Comparison of ENCODE assay signal across 31 cellular contexts in the genomic region with DNA sequence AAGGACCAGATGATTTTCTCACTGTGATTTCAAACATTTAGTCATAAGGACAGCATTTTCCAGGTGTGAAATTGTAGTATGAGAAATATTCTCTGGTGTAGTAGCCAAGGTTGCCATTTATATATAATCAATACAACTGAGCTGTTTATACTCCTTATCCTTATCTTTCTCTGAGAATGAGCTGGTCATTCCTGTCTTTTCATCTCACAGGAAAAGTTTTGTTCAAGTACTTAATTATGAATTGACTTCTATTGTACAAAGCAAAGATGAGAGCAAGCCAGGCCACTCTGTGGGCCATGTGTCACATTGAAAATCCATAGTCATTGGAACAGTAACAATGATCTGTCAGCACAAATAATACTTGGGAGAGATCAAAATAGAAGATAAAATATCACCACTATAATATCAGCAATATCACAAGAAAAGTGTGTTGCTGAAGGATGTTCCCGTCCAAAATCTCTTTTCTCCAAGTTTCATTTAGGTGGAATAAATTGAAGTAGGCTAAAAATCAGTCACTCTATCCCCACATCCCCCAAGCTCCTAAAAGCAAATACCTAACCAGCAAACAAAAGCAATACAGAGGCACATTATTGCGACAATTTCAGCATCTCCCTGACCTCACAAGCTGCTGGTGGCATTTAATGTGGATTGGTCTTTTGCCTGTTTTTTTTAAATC. TPM values are rescaled to one million over a fixed set of nuclear protein-coding genes. Genes with fewer than 3 reads are reported as not detected.
"Had no signal": no experiment of that assay in that cellular context is flagged by ENCODE, and none has a peak within 500 bp of the region (broad histone marks: within the 10 kb centered on the region; RNA-seq: fewer than 3 reads in every experiment).

No MANE protein-coding gene starts in this region.

- H3K36me3 ChIP-seq: colonic mucosa, esophagus squamous epithelium, gastrocnemius medialis, heart right ventricle, left lung, lower lobe of right lung had no signal

- H3K9me3 ChIP-seq: colonic mucosa, esophagus squamous epithelium, gastrocnemius medialis, left lung, lower lobe of right lung had no signal

- DNase-seq: colonic mucosa; cortex of kidney; effector CD8-positive, alpha-beta T cell; effector memory CD8-positive, alpha-beta T cell; endodermal cell; erythroblast; esophagus squamous epithelium; foreskin fibroblast; foreskin melanocyte; gastrocnemius medialis; glutamatergic neuron; head of caudate nucleus; heart right ventricle; hippocampal formation; left cardiac atrium; left lung; left ventricle myocardium superior; lower lobe of right lung; mesenchymal stem cell; midbrain had no signal

- H3K4me3 ChIP-seq: colonic mucosa, esophagus squamous epithelium, gastrocnemius medialis, heart right ventricle, left lung, lower lobe of right lung had no signal

- H3K9me3 Mint-ChIP-seq: dendritic cell treated with granulocyte-macrophage colony-stimulating factor and Interleukin-4, amounts not matched to agents 40 ng/mL and 50 ng/mL, for 4 days; endodermal cell had no signal

- H3K27me3 ChIP-seq: colonic mucosa, esophagus squamous epithelium, gastrocnemius medialis, heart right ventricle, left lung had no signal

- H3K4me3 Mint-ChIP-seq: dendritic cell treated with granulocyte-macrophage colony-stimulating factor and Interleukin-4, amounts not matched to agents 40 ng/mL and 50 ng/mL, for 4 days; effector memory CD8-positive, alpha-beta T cell; endodermal cell had no signal

- H3K27ac ChIP-seq: colonic mucosa, epithelial cell of prostate, esophagus squamous epithelium, gastrocnemius medialis, heart right ventricle, left lung, lower lobe of right lung had no signal

- H3K27me3 Mint-ChIP-seq: dendritic cell treated with granulocyte-macrophage colony-stimulating factor and Interleukin-4, amounts not matched to agents 40 ng/mL and 50 ng/mL, for 4 days; effector memory CD8-positive, alpha-beta T cell had no signal

- H3K4me1 ChIP-seq: colonic mucosa, esophagus squamous epithelium, gastrocnemius medialis, heart right ventricle, left lung, lower lobe of right lung had no signal

- H3K27ac Mint-ChIP-seq: dendritic cell treated with granulocyte-macrophage colony-stimulating factor and Interleukin-4, amounts not matched to agents 40 ng/mL and 50 ng/mL, for 4 days; effector memory CD8-positive, alpha-beta T cell; endodermal cell had no signal

RNA-seq across cellular contexts. Expression of gene RIT2, which starts 2.1 kb away (rescaled TPM):
- total RNA-seq: colonic mucosa, dermis microvascular lymphatic vessel endothelial cell, esophagus mucosa, esophagus squamous epithelium, gastrocnemius medialis, glomerular endothelial cell, heart right ventricle, kidney epithelial cell, left cardiac atrium, left lung, left ventricle myocardium superior, lower leg skin, lower lobe of right lung, lung microvascular endothelial cell, mesenteric fat pad, mononuclear cell, mucosa of gallbladder had no signal
